ENCODE assay signal across 16 cellular contexts in the genomic region with DNA sequence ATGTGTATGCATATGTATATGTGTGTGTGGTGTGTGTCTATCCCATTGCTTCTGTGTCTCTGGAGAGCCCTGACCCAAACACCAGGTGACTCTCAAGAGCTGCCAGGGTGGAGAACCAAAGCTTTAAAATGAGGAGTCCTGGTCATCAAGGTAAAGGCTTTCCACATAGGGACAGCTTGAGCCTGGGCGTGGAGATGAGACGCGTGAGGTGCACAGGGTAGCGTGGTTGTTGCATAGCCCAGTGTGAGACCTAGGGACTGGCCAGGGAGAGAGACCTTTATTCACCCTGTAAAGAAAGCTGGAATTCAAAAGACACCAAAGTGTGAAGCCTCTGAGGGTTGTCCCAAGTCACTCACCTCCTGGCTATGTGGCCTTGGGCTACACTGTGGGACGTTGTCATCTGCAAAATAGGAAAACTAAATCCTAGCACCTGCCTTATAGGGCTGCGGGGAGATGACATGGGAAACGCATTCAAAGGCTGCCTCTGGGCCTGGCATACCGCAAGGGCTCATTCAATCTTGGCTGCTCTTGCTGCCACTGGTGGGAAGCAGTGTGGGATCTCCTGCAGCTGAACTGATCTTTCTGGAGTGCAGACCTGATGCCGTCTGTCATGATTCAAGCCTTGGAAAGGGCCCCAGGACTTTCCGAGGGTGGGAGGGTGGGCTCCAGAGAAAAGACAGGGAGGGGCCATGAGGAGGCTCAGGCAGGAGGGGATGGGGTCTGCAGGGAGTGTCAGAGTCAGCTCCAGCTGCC.
"Had no signal": no experiment of that assay in that cellular context is flagged by ENCODE, and none has a peak within 500 bp of the region (broad histone marks: within the 10 kb centered on the region; RNA-seq: fewer than 3 reads in every experiment).

No MANE protein-coding gene starts in this region.

- DNase-seq: activated B cell treated with CpG ODN at 0.5 μM for 24 hours; activated CD4-positive, alpha-beta T cell treated with anti-CD3 and anti-CD28 coated beads, Interleukin-2, amount 10 ng/mL, durations not matched to agents 7 days and 5 days; activated naive CD4-positive, alpha-beta T cell treated with anti-CD3 and anti-CD28 coated beads, Interleukin-2, amount 10 ng/mL, durations not matched to agents 7 days and 5 days; activated T-cell treated with anti-CD3 and anti-CD28 coated beads, Interleukin-2, amount 50 U/mL, for 1 hour; kidney; left ventricle myocardium inferior; mucosa of descending colon; nucleus accumbens; right lobe of liver; spleen; SW 1271 had no signal

- H3K27me3 ChIP-seq: ascending aorta, dorsolateral prefrontal cortex, right lobe of liver had no signal

- H3K27ac ChIP-seq: ascending aorta, breast epithelium, hepatocyte, left ventricle myocardium inferior, right lobe of liver, spleen had no signal

- ATAC-seq: mucosa of descending colon; naive thymus-derived CD8-positive, alpha-beta T cell; right lobe of liver had no signal

- H3K9me3 ChIP-seq: ascending aorta, breast epithelium, left ventricle myocardium inferior, mucosa of descending colon, right lobe of liver, spleen had no signal

- H3K4me1 ChIP-seq: ascending aorta, breast epithelium, left ventricle myocardium inferior, right lobe of liver, spleen had no signal

- H3K36me3 ChIP-seq: ascending aorta, breast epithelium, left ventricle myocardium inferior, right lobe of liver, spleen had no signal

- H3K4me3 ChIP-seq: ascending aorta, breast epithelium, dorsolateral prefrontal cortex, hepatocyte, left ventricle myocardium inferior, mucosa of descending colon, right lobe of liver, spleen had no signal
